ENCODE assay signal across 9 cellular contexts in genomic region chr11:122711831-122712378, GRCh38. TPM values are rescaled to one million over a fixed set of nuclear protein-coding genes. Genes with fewer than 3 reads are reported as not detected.
A peak's percentile ranks its signal among the peaks of the same experiment; 100 is the strongest.
DNase-seq lines count a peak whose midpoint lies in the region; ATAC-seq, FAIRE-seq and TF ChIP-seq lines count a peak whose summit lies in the region.
"Had no signal": no experiment of that assay in that cellular context is flagged by ENCODE, and none has a peak within 500 bp of the region (broad histone marks: within the 10 kb centered on the region; RNA-seq: fewer than 3 reads in every experiment).

No MANE protein-coding gene starts in this region.

- TF ChIP-seq EP300 in esophagus muscularis mucosa (IDR thresholded peaks at IDR 0.05) = no peak

- H3K27ac ChIP-seq in cardiac muscle cell (no peak overlapping the region), esophagus muscularis mucosa (replicated peaks in 1 of 4) (no peak overlapping the region)

- H3K9me3 ChIP-seq in cardiac muscle cell (ENCODE audit: low read depth) (no peaks in the 10 kb centered on the region), esophagus muscularis mucosa (no peaks in the 10 kb centered on the region)

- intact Hi-C loops in cardiac septum (cut with DNase I) (no loop called here), esophagus muscularis mucosa (cut with DNase I) (no loop called here)

- TF ChIP-seq CTCF in cardiac muscle cell (IDR thresholded peaks at IDR 0.05; ENCODE audit: low read depth, low read length) = peak; percentile 18
- no peak for TF ChIP-seq CTCF in esophagus muscularis mucosa (IDR thresholded peaks at IDR 0.05)

- H3K4me3 ChIP-seq in cardiac muscle cell = no peak overlapping the region
- H3K4me3 ChIP-seq in esophagus muscularis mucosa = no peak overlapping the region

- H3K27me3 ChIP-seq in cardiac muscle cell = no peaks in the 10 kb centered on the region
- peaks cover 0 to 4% (median 0%) of the 10 kb centered on the region in 4 donors for H3K27me3 ChIP-seq in esophagus muscularis mucosa

- no peaks in the 10 kb centered on the region for H3K36me3 ChIP-seq in cardiac muscle cell
- H3K36me3 ChIP-seq in esophagus muscularis mucosa = no peaks in the 10 kb centered on the region

- TF ChIP-seq POLR2A in esophagus muscularis mucosa (IDR thresholded peaks at IDR 0.05; ENCODE audit: low read depth) = no peak

- ATAC-seq in HG02588 (IDR thresholded peaks at IDR 0.05; ENCODE audit: unreplicated experiment) = no peak

- H3K4me1 ChIP-seq in cardiac muscle cell (ENCODE audit: low read depth) = no peaks in the 10 kb centered on the region
- H3K4me1 ChIP-seq in esophagus muscularis mucosa = peaks cover 0 to 6% (median 0%) of the 10 kb centered on the region in 4 donors

- DNase-seq in cardiac muscle cell (ENCODE audit: low read depth in 1 of 2, low spot score in 1 of 2) (peak; percentile 36 to 50), cardiac septum (ENCODE audit: low spot score) (no peak), SK-N-DZ (ENCODE audit: low spot score) (peak; percentile 15), fibroblast of peridontal ligament (ENCODE audit: extremely low read depth) (peak; percentile 45), urothelium cell line (ENCODE audit: low spot score) (peak; percentile 44), HTR-8/SVneo (ENCODE audit: insufficient read length, low spot score) (no peak), esophagus muscularis mucosa (ENCODE audit: extremely low spot score) (no peak)
- DNase-seq: islet precursor cell had no signal

- no peak for FAIRE-seq in urothelium cell line (lab: Jason Lieb, UNC)
- FAIRE-seq in HTR-8/SVneo (lab: Jason Lieb, UNC) = no peak

- WGBS in esophagus muscularis mucosa = 23% methylated on average over 5 of the region's 5 CpGs

RNA-seq across cellular contexts. Expression of gene UBASH3B, which starts 56.4 kb away (rescaled TPM):
- total RNA-seq in cardiac muscle cell = 0.32 and 2.7 TPM in 2 replicates
- polyA plus RNA-seq in cardiac muscle cell = 1.5 TPM in 1 of 2 replicates, not detected in the other
- total RNA-seq in cardiac septum = 4.2 TPM
- 0.39 and 0.54 TPM in 2 replicates for polyA plus RNA-seq in SK-N-DZ (2014; cell fraction: cytosol; rRNA removed)
- polyA plus RNA-seq in SK-N-DZ (2014; cell fraction: nucleus; rRNA removed) = 0.03 and 0.14 TPM in 2 replicates
- total RNA-seq in esophagus muscularis mucosa = 1 to 10 TPM in 3 of 4 donors, under 1 TPM in 1; 0.42 to 6.8 (median 1.7) TPM

Comparison
In these comparisons a context has a peak if more than half of its experiments do, and no peak if none do; other contexts are left out.
1. DNase-seq: peak in cardiac muscle cell (2 of 2), SK-N-DZ (single experiment), fibroblast of peridontal ligament (single experiment) and urothelium cell line (single experiment); none in cardiac septum (single experiment), HTR-8/SVneo (single experiment) and esophagus muscularis mucosa (single experiment).